8 cellular contexts compared by ENCODE assay signal in the genomic region with DNA sequence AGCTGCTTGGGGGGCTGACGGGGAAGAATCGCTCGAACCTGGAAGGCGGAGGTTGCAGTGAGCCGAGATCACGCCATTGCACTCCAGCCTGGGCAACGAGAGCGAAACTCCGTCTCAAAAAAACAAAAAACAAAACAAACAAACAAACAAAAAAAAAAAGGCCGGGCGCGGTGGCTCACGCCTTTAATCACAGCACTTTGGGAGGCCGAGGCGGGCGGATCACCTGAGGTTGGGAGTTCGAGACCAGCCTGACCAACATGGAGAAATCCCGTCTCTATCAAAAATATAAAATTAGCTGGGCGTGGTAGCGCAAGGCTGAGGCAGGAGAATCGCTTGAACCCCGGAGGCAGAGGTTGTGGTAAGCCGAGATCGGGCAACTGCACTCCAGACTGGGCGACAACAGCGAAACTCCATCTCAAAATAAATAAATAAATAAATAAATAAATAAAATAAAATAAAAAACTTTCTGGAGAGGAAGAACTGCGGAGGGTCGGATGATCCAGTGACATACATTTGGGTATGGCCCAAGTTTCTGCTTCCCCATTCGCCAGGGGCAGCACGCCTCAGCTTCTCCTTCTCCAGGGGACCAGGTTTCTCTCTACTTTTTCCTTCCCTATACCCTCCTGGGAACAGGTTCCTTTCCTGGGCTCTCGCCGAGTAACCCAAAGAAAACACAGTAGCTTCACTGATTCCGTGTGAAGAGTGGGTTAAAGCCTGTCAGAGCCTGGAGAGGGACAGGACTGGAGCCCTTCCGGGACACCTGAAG. TPM values are rescaled to one million over a fixed set of nuclear protein-coding genes. Genes with fewer than 3 reads are reported as not detected.
DNase-seq lines count a peak whose midpoint lies in the region; ATAC-seq and TF ChIP-seq lines count a peak whose summit lies in the region.
"Not testable (repeated sequence)": the region's sequence is repeated elsewhere in the genome, so short reads cannot be mapped to it uniquely, and the experiment has no call there.

No MANE protein-coding gene starts in this region.

- 65 to 69% (median 67%) methylated on average over 33 to 34 of the region's 34 CpGs for WGBS in adrenal gland, 4 donors
- WGBS in esophagus squamous epithelium, 2 donors, result 62 to 65% methylated on average over 28 to 32 of the region's 34 CpGs
- WGBS in right lobe of liver (ENCODE audit: insufficient coverage, low coverage, low lambda C conversion rate, missing lambda C conversion rate), result 57% methylated on average over 29 of the region's 34 CpGs
- 66 to 68% methylated on average over 33 to 34 of the region's 34 CpGs for WGBS in upper lobe of left lung, 2 donors

- intact Hi-C loops in adrenal gland (cut with DNase I); esophagus squamous epithelium (cut with DNase I); right lobe of liver (cut with DNase I): not testable (repeated sequence)

- H2AFZ ChIP-seq in MM.1S (ENCODE audit: low read length) (peak overlapping the region; percentile 61), SU-DHL-6 (ENCODE audit: low read depth, low read length, severe bottlenecking) (peak overlapping the region; percentile 98), parathyroid adenoma (peak overlapping the region; percentile 94)

- H3K4me2 ChIP-seq in MM.1S (ENCODE audit: low read depth, low read length) (peak overlapping the region; percentile 81), SU-DHL-6 (ENCODE audit: low read depth, low read length, poor library complexity, severe bottlenecking) (peak overlapping the region; percentile 76), parathyroid adenoma (ENCODE audit: low read length) (peak overlapping the region; percentile 95)

- TF ChIP-seq CTCF in MM.1S (IDR thresholded peaks at IDR 0.05; ENCODE audit: low read length); SU-DHL-6 (IDR thresholded peaks at IDR 0.05; ENCODE audit: insufficient read depth, low read length, poor library complexity, severe bottlenecking); adrenal gland (IDR thresholded peaks at IDR 0.05); esophagus squamous epithelium (IDR thresholded peaks at IDR 0.05); right lobe of liver (IDR thresholded peaks at IDR 0.05); parathyroid adenoma (IDR thresholded peaks at IDR 0.05); upper lobe of left lung (IDR thresholded peaks at IDR 0.05): not testable (repeated sequence)

- H3K4me1 ChIP-seq in MM.1S (ENCODE audit: low read length); parathyroid adenoma: not testable (repeated sequence)
- peaks cover 0 to 33% of the 10 kb centered on the region in 2 donors for H3K4me1 ChIP-seq in adrenal gland (replicated peaks in 1 of 2)
- peaks cover 13 to 43% (median 17%) of the 10 kb centered on the region in 3 donors for H3K4me1 ChIP-seq in esophagus squamous epithelium
- peaks cover 0 to 16% (median 0%) of the 10 kb centered on the region in 4 donors for H3K4me1 ChIP-seq in right lobe of liver
- H3K4me1 ChIP-seq in upper lobe of left lung, result peaks cover 29 to 43% (median 34%) of the 10 kb centered on the region in 4 donors

- not testable (repeated sequence) for H3F3A ChIP-seq in MM.1S (ENCODE audit: insufficient read depth, low read length); SU-DHL-6 (ENCODE audit: insufficient read depth)

- not testable (repeated sequence) for TF ChIP-seq POLR2A in adrenal gland (IDR thresholded peaks at IDR 0.05); esophagus squamous epithelium (IDR thresholded peaks at IDR 0.05); right lobe of liver (IDR thresholded peaks at IDR 0.05); upper lobe of left lung (IDR thresholded peaks at IDR 0.05)

- H3K36me3 ChIP-seq in MM.1S (replicated peaks; ENCODE audit: insufficient read depth, low read length); SU-DHL-6 (ENCODE audit: low read length); adrenal gland (replicated peaks in 1 of 2); esophagus squamous epithelium; right lobe of liver; parathyroid adenoma (ENCODE audit: control insufficient read depth, insufficient read depth, low read length); upper lobe of left lung: not testable (repeated sequence)

- H3K9me3 ChIP-seq in MM.1S (replicated peaks; ENCODE audit: insufficient read depth, low read length); SU-DHL-6 (ENCODE audit: insufficient read depth, low read length); adrenal gland (replicated peaks in 1 of 3); esophagus squamous epithelium; right lobe of liver; parathyroid adenoma (ENCODE audit: control insufficient read depth, low read length); upper lobe of left lung: not testable (repeated sequence)

- ATAC-seq in right lobe of liver (peak in 1 of 4 donors; percentile 15), upper lobe of left lung (ENCODE audit: low FRiP score in 2 of 2) (peak in 1 of 2 donors; percentile 53)

- not testable (repeated sequence) for DNase-seq in MM.1S; esophagus squamous epithelium (lab: John Stamatoyannopoulos, UW); right lobe of liver
- peak in 5 of 7 donors; percentile 37 to 65 (median 42) for DNase-seq in adrenal gland
- DNase-seq in upper lobe of left lung, result peak in 1 of 2 donors; percentile 44

- H3K27me3 ChIP-seq in MM.1S (replicated peaks; ENCODE audit: insufficient read depth, low read length); SU-DHL-6 (ENCODE audit: low read length); adrenal gland; esophagus squamous epithelium; right lobe of liver; parathyroid adenoma (ENCODE audit: control insufficient read depth, insufficient read depth, low read length); upper lobe of left lung: not testable (repeated sequence)

- not testable (repeated sequence) for H4K20me1 ChIP-seq in MM.1S (ENCODE audit: insufficient read depth, low read length); SU-DHL-6 (ENCODE audit: low read depth, low read length)

- H3K27ac ChIP-seq in MM.1S (ENCODE audit: low read length) (peak overlapping the region; percentile 38; the same call in 1 of the 2 replicates), SU-DHL-6 (ENCODE audit: low read depth, low read length) (peak overlapping the region; percentile 28), adrenal gland (peak overlapping the region; percentile 91 to 97 (median 96)), esophagus squamous epithelium (peak overlapping the region; percentile 87 to 97 (median 95)), right lobe of liver (peak overlapping the region; percentile 83 to 96 (median 93)), parathyroid adenoma (peak overlapping the region; percentile 86), upper lobe of left lung (peak overlapping the region; percentile 91 to 96 (median 93))

- H3K79me2 ChIP-seq in MM.1S (ENCODE audit: low read length) (peaks cover 50% of the 10 kb centered on the region), SU-DHL-6 (ENCODE audit: insufficient read depth, low read length) (peaks cover 54% of the 10 kb centered on the region), parathyroid adenoma (peaks cover 25% of the 10 kb centered on the region)

- H3K9ac ChIP-seq in MM.1S (ENCODE audit: low read length) (peak overlapping the region; percentile 68), SU-DHL-6 (ENCODE audit: low read length) (peak overlapping the region; percentile 81), parathyroid adenoma (peak overlapping the region; percentile 78)

- not testable (repeated sequence) for TF ChIP-seq EP300 in upper lobe of left lung (IDR thresholded peaks at IDR 0.05)

- not testable (repeated sequence) for H3K9me2 ChIP-seq in MM.1S (replicated peaks; ENCODE audit: insufficient read depth, low read length); SU-DHL-6 (replicated peaks; ENCODE audit: insufficient read depth, low read length)

- H3K4me3 ChIP-seq in GM08714 (ENCODE audit: low read length) (peak overlapping the region; percentile 93), MM.1S (ENCODE audit: low read length) (peak overlapping the region; percentile 86), SU-DHL-6 (ENCODE audit: insufficient read depth, low read length, poor library complexity, severe bottlenecking) (peak overlapping the region; percentile 95), adrenal gland (peak overlapping the region; percentile 66 to 95 (median 85)), esophagus squamous epithelium (peak overlapping the region; percentile 77 to 91 (median 82)), right lobe of liver (peak overlapping the region; percentile 76 to 94 (median 89)), parathyroid adenoma (ENCODE audit: low read depth, low read length) (peak overlapping the region; percentile 97), upper lobe of left lung (peak overlapping the region; percentile 64 to 85 (median 66))

RNA-seq across cellular contexts. Expression of a gene that starts 0.9 kb away (rescaled TPM):
- total RNA-seq in adrenal gland, result 10 to 100 TPM; 13.9 to 29.7 (median 22.1) TPM
- 10 to 100 TPM; 13.9 to 23.1 (median 16.7) TPM for polyA plus RNA-seq in adrenal gland
- 10 to 100 TPM; 13.3 to 17.2 (median 16.1) TPM for total RNA-seq in esophagus squamous epithelium
- 10 to 100 TPM in 4 of 6 experiments, 1 to 10 TPM in 2; 8.5 to 13.4 (median 11.6) TPM for total RNA-seq in right lobe of liver
- 10 to 100 TPM; 14.4 to 39.8 (median 25.5) TPM for total RNA-seq in upper lobe of left lung

RNA-seq across cellular contexts. Expression of a gene that starts 10.1 kb away (rescaled TPM):
- total RNA-seq in adrenal gland (10 to 100 TPM; 20.1 to 46.0 (median 27.3) TPM), esophagus squamous epithelium (10 to 100 TPM; 22.7 to 29.4 (median 23.3) TPM), right lobe of liver (10 to 100 TPM in 2 of 6 experiments, 1 to 10 TPM in 4; 6.6 to 11.7 (median 8.4) TPM), upper lobe of left lung (10 to 100 TPM; 20.2 to 39.2 (median 30.1) TPM)
- polyA plus RNA-seq in adrenal gland, result 10 to 100 TPM in 1 of 3 donors, 1 to 10 TPM in 2; 4.5 to 13.0 (median 9.5) TPM

Comparison
In these comparisons a context has a peak if more than half of its experiments do, and no peak if none do; other contexts are left out.
1. H3K27ac ChIP-seq: peak in every context shown above with its lines; median percentile 96 in adrenal gland; 95 in esophagus squamous epithelium; 93 in right lobe of liver; 93 in upper lobe of left lung; 86 in parathyroid adenoma; 38 in MM.1S; 28 in SU-DHL-6.